In the genomic region with DNA sequence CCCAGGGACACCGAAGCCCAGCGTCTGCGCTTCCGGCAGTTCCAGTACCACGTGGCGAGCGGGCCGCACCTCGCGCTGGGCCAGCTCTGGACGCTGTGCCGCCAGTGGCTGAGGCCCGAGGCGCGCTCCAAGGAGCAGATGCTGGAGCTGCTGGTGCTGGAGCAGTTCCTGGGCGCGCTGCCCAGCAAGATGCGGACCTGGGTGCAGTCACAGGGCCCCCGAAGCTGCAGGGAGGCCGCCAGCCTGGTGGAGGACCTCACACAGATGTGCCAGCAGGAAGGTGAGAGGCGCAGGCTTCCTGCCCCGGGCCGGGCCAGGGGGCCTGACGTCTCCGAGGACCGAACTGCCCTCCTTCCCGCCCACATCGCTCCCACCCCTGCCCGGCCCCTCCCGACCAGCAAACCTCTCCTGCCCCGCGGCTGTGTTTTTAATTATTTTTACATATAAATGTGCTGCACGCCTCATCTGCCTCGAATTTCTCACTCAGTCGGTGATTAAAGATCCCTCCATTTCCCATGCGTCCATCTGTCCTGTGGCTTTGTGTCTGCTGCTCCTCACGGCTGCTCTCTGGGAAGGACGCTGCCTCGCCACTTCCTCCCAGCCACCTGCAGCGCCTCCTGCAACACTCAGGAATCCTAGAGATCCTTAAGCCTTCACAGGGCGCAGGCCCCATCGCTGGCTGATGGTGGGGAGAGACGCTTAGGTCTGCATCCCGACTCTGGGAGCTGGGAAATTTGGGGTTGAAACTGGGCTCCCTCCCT, we compare ENCODE assay signal across 19 cellular contexts. TPM values are rescaled to one million over a fixed set of nuclear protein-coding genes. Genes with fewer than 3 reads are reported as not detected.
DNase-seq lines count a peak whose midpoint lies in the region; ATAC-seq, FAIRE-seq and TF ChIP-seq lines count a peak whose summit lies in the region.
"Had no signal": no experiment of that assay in that cellular context is flagged by ENCODE, and none has a peak within 500 bp of the region (broad histone marks: within the 10 kb centered on the region; RNA-seq: fewer than 3 reads in every experiment).

No MANE protein-coding gene starts in this region.

- BruUV-seq in K562 (replicated peaks; lab: Mats Ljungman, UMichigan): no TSS peak

- ATAC-seq in K562 (no peak), HG02610 (IDR thresholded peaks at IDR 0.05; ENCODE audit: unreplicated experiment) (no peak)
- ATAC-seq: activated CD4-positive, alpha-beta T cell treated with anti-CD3 and anti-CD28 coated beads for 36 hours had no signal

- H3K9me1 ChIP-seq in K562 (ENCODE audit: control insufficient read depth, insufficient read depth, low read length): no peaks in the 10 kb centered on the region

- H3K27me3 ChIP-seq in BE2C (no peaks in the 10 kb centered on the region), K562 (ENCODE audit: control insufficient read depth in 2 of 2, insufficient read depth in 2 of 2, low read length in 2 of 2) (no peaks in the 10 kb centered on the region)
- H3K27me3 ChIP-seq: MG63, SJCRH30 had no signal

- no peak overlapping the region for H2AFZ ChIP-seq in K562 (ENCODE audit: low read depth, low read length)

- CTCF ChIA-PET in K562 (lab: Yijun Ruan, JAX; ENCODE audit: low intra/inter-chr PET ratio): no interaction called here

- POLR2A ChIA-PET in K562 (lab: Yijun Ruan, JAX): interaction anchor here (0.6 kb wide), 1 partner anchor 9 kb away, joined by 3 read pairs; no protein-coding TSS in a partner anchor

- no peaks in the 10 kb centered on the region for H4K20me1 ChIP-seq in K562 (replicated peaks; ENCODE audit: control insufficient read depth, insufficient read depth, low read length)

- in situ Hi-C loops in K562 (cut with MboI) (no loop called here), GM13977 (cut with MboI; ENCODE audit: low pct_unique_long_range_greater_than_20kb, low sequenced_read_pairs, unreplicated experiment) (no loop called here)

- no peak overlapping the region for H3K4me3 ChIP-seq in BE2C (ENCODE audit: low read depth, low read length)
- H3K4me3 ChIP-seq in K562: no peak overlapping the region
- H3K4me3 ChIP-seq: lung, MG63, SJCRH30, suprapubic skin had no signal

- TF ChIP-seq RAD21 in K562 (CRISPR knock-in tag; conservative IDR thresholded peaks at IDR 0.05 in 1 of 2, IDR thresholded peaks at IDR 0.05 in 1 of 2): no peak

- H3K36me3 ChIP-seq in BE2C (no peaks in the 10 kb centered on the region), K562 (ENCODE audit: control insufficient read depth, insufficient read depth, low read length) (no peaks in the 10 kb centered on the region)
- H3K36me3 ChIP-seq: MG63, SJCRH30, suprapubic skin had no signal

- H3K9ac ChIP-seq in K562 (ENCODE audit: insufficient read depth in 1 of 2, low read depth in 2 of 2, low read length in 2 of 2): no peak overlapping the region

- no peak for TF ChIP-seq EP300 in K562 (IDR thresholded peaks at IDR 0.05; ENCODE audit: low read length)

- H3K9me3 ChIP-seq in BE2C (peaks cover 3% of the 10 kb centered on the region; the same call in 1 of the 2 replicates), K562 (replicated peaks; ENCODE audit: control insufficient read depth, insufficient read depth, low read depth, low read length) (no peaks in the 10 kb centered on the region)
- H3K9me3 ChIP-seq: SJCRH30 had no signal

- intact Hi-C loops in K562 (cut with micrococcal nuclease): no loop called here

- TF ChIP-seq POLR2A in K562 (conservative IDR thresholded peaks at IDR 0.05): no peak

- no peaks in the 10 kb centered on the region for H3K79me2 ChIP-seq in K562 (ENCODE audit: control insufficient read depth, insufficient read depth, low read length)

- no peak for TF ChIP-seq CTCF in BE2C (IDR thresholded peaks at IDR 0.05; ENCODE audit: low read depth, low read length)
- no peak for TF ChIP-seq CTCF in K562 (IDR thresholded peaks at IDR 0.05 in 2 of 3, conservative IDR thresholded peaks at IDR 0.05 in 1 of 3; ENCODE audit: insufficient read depth in 2 of 3, low read depth in 1 of 3, low read length in 3 of 3)
- no peak for TF ChIP-seq CTCF in GM13977 (IDR thresholded peaks at IDR 0.05; ENCODE audit: extremely low read depth, insufficient read depth, missing control alignments)

- H3K27ac ChIP-seq in K562 (ENCODE audit: extremely low read depth, low read depth, low read length): no peak overlapping the region
- H3K27ac ChIP-seq: SJCRH30, suprapubic skin had no signal

- FAIRE-seq in K562 (lab: Jason Lieb, UNC): no peak
- FAIRE-seq: endometrium had no signal

- peak; percentile 26 for DNase-seq in BE2C
- peak; percentile 33 for DNase-seq in DMS79 treated with DMSO at 0.1 percent for 48 hours (lab: John Stamatoyannopoulos, UW)
- no peak for DNase-seq in K562 (ENCODE audit: extremely low read depth in 1 of 4, low spot score in 3 of 4)
- DNase-seq in medulla oblongata (ENCODE audit: extremely low spot score): peak; percentile 16
- DNase-seq in amniotic stem cell (lab: John Stamatoyannopoulos, UW): no peak
- DNase-seq in GM13977 (ENCODE audit: low spot score): no peak
- no peak for DNase-seq in NK-92 (lab: John Stamatoyannopoulos, UW; ENCODE audit: unreplicated experiment)
- DNase-seq: activated CD4-positive, alpha-beta T cell treated with anti-CD3 and anti-CD28 coated beads for 36 hours; activated CD8-positive, alpha-beta memory T cell treated with anti-CD3 and anti-CD28 coated beads, Interleukin-2, amount 50 U/mL, for 4 hours; activated naive CD4-positive, alpha-beta T cell; MG63; NCI-H2171 treated with DMSO at 0.1 percent for 48 hours; SJCRH30 had no signal

- WGBS in K562 (ENCODE audit: insufficient coverage, low coverage, missing lambda C conversion rate): 1% methylated on average over 35 of the region's 44 CpGs

- no peaks in the 10 kb centered on the region for H3K4me1 ChIP-seq in BE2C
- H3K4me1 ChIP-seq in K562 (replicated peaks in 1 of 2; ENCODE audit: control insufficient read depth in 2 of 2, insufficient read depth in 2 of 2, low read length in 2 of 2): peaks cover 0 to 5% of the 10 kb centered on the region in 2 experiments; a peak in 1 of 5 replicates
- H3K4me1 ChIP-seq: SJCRH30 had no signal

- H3K4me2 ChIP-seq in K562 (ENCODE audit: insufficient read depth, low read length): no peak overlapping the region

RNA-seq across cellular contexts. Expression of a gene that starts 4.3 kb away (rescaled TPM):
- 0.94 TPM for polyA plus RNA-seq in BE2C (2012; ENCODE audit: insufficient read depth, insufficient read length, low read depth)
- total RNA-seq in K562 (2011; cell fraction: chromatin; rRNA removed; ENCODE audit: low replicate concordance): not detected in 2 replicates
- total RNA-seq in K562 (2011; cell fraction: nucleolus; rRNA removed): not detected in 2 replicates
- not detected in 2 replicates for total RNA-seq in K562 (2011; cell fraction: nucleoplasm; rRNA removed)
- not detected in 2 replicates for total RNA-seq in K562 (2014; rRNA removed)
- total RNA-seq in K562 (2014; rRNA removed; fragmentation: Illumina TruSeq; extraction: Trizol): not detected in 2 replicates
- total RNA-seq in K562 (2015; rRNA removed; fragmentation: Illumina TruSeq; extraction: Trizol): not detected in 2 replicates
- not detected in 2 replicates for total RNA-seq in K562 (2021)
- polyA plus RNA-seq in K562 (2011; rRNA removed): not detected in 2 replicates
- not detected in 2 replicates for polyA plus RNA-seq in K562 (2011; cell fraction: cytosol; rRNA removed)
- not detected in 2 replicates for polyA plus RNA-seq in K562 (2011; cell fraction: nucleus; rRNA removed)
- 0.08 TPM in 1 of 2 replicates, not detected in the other for polyA plus RNA-seq in K562 (2012)
- not detected in 2 replicates for polyA plus RNA-seq in K562 (2014; fragmentation: Illumina TruSeq; extraction: Trizol)
- polyA plus RNA-seq in K562 (2014; fragmentation: Nextera tagmentation; extraction: Ambion mirVana): not detected
- polyA plus RNA-seq in K562 (2014; rRNA removed): not detected in 2 replicates
- polyA minus RNA-seq in K562 (2011; rRNA and poly(A)+ RNA removed): not detected in 2 replicates
- not detected in 2 replicates for polyA minus RNA-seq in K562 (2011; cell fraction: cytosol; rRNA and poly(A)+ RNA removed)
- not detected in 2 replicates for polyA minus RNA-seq in K562 (2011; cell fraction: nucleus; rRNA and poly(A)+ RNA removed)
- total RNA-seq: activated CD4-positive, alpha-beta T cell treated with anti-CD3 and anti-CD28 coated beads for 36 hours; fibroblast of villous mesenchyme; OCI-LY7; SJCRH30; suprapubic skin had no signal

RNA-seq across cellular contexts. Expression of a gene that starts 21.0 kb away (rescaled TPM):
- polyA plus RNA-seq in BE2C (2012; ENCODE audit: insufficient read depth, insufficient read length, low read depth): 2.7 TPM
- not detected in 2 replicates for total RNA-seq in K562 (2011; cell fraction: chromatin; rRNA removed; ENCODE audit: low replicate concordance)
- total RNA-seq in K562 (2011; cell fraction: nucleolus; rRNA removed): not detected in 2 replicates
- not detected in 2 replicates for total RNA-seq in K562 (2011; cell fraction: nucleoplasm; rRNA removed)
- not detected in 2 replicates for total RNA-seq in K562 (2014; rRNA removed)
- not detected in 2 replicates for total RNA-seq in K562 (2014; rRNA removed; fragmentation: Illumina TruSeq; extraction: Trizol)
- total RNA-seq in K562 (2015; rRNA removed; fragmentation: Illumina TruSeq; extraction: Trizol): not detected in 2 replicates
- not detected in 2 replicates for total RNA-seq in K562 (2021)
- polyA plus RNA-seq in K562 (2011; rRNA removed): not detected in 2 replicates
- polyA plus RNA-seq in K562 (2011; cell fraction: cytosol; rRNA removed): not detected in 2 replicates
- polyA plus RNA-seq in K562 (2011; cell fraction: nucleus; rRNA removed): not detected in 2 replicates
- polyA plus RNA-seq in K562 (2012): 0.03 TPM in 2 replicates
- polyA plus RNA-seq in K562 (2014; fragmentation: Illumina TruSeq; extraction: Trizol): not detected in 2 replicates
- polyA plus RNA-seq in K562 (2014; fragmentation: Nextera tagmentation; extraction: Ambion mirVana): not detected
- not detected in 2 replicates for polyA plus RNA-seq in K562 (2014; rRNA removed)
- polyA minus RNA-seq in K562 (2011; rRNA and poly(A)+ RNA removed): not detected in 2 replicates
- not detected in 2 replicates for polyA minus RNA-seq in K562 (2011; cell fraction: cytosol; rRNA and poly(A)+ RNA removed)
- polyA minus RNA-seq in K562 (2011; cell fraction: nucleus; rRNA and poly(A)+ RNA removed): not detected in 2 replicates
- total RNA-seq: OCI-LY7 had no signal

RNA-seq across cellular contexts. Expression of a gene that starts 35.5 kb away (rescaled TPM):
- 8.2 TPM for polyA plus RNA-seq in BE2C (2012; ENCODE audit: insufficient read depth, insufficient read length, low read depth)
- 1.8 and 1.9 TPM in 2 replicates for total RNA-seq in K562 (2011; cell fraction: chromatin; rRNA removed; ENCODE audit: low replicate concordance)
- total RNA-seq in K562 (2011; cell fraction: nucleolus; rRNA removed): 2.0 and 3.2 TPM in 2 replicates
- 1.5 and 1.6 TPM in 2 replicates for total RNA-seq in K562 (2011; cell fraction: nucleoplasm; rRNA removed)
- total RNA-seq in K562 (2014; rRNA removed) (0.18 and 0.53 TPM in 2 replicates), K562 (2014; rRNA removed; fragmentation: Illumina TruSeq; extraction: Trizol) (0.32 and 0.44 TPM in 2 replicates), K562 (2015; rRNA removed; fragmentation: Illumina TruSeq; extraction: Trizol) (0.25 and 0.34 TPM in 2 replicates), K562 (2021) (0.45 and 0.84 TPM in 2 replicates)
- polyA plus RNA-seq in K562 (2011; rRNA removed) (0.28 TPM in 1 of 2 replicates, not detected in the other), K562 (2014; fragmentation: Illumina TruSeq; extraction: Trizol) (0.31 and 0.37 TPM in 2 replicates), K562 (2014; fragmentation: Nextera tagmentation; extraction: Ambion mirVana) (under 1 TPM; 0.03 to 0.08 TPM), K562 (2014; rRNA removed) (0.77 and 0.98 TPM in 2 replicates)
- polyA plus RNA-seq in K562 (2011; cell fraction: cytosol; rRNA removed): 0.07 and 0.60 TPM in 2 replicates
- 0.13 and 0.75 TPM in 2 replicates for polyA plus RNA-seq in K562 (2011; cell fraction: nucleus; rRNA removed)
- 0.43 and 1.5 TPM in 2 replicates for polyA plus RNA-seq in K562 (2012)
- polyA minus RNA-seq in K562 (2011; rRNA and poly(A)+ RNA removed): 0.03 and 0.60 TPM in 2 replicates
- not detected in 2 replicates for polyA minus RNA-seq in K562 (2011; cell fraction: cytosol; rRNA and poly(A)+ RNA removed)
- polyA minus RNA-seq in K562 (2011; cell fraction: nucleus; rRNA and poly(A)+ RNA removed): 0.54 TPM in 1 of 2 replicates, not detected in the other

RNA-seq across cellular contexts. Expression of a gene that starts 59.9 kb away (rescaled TPM):
- 42.6 TPM for polyA plus RNA-seq in BE2C (2012; ENCODE audit: insufficient read depth, insufficient read length, low read depth)
- 0.97 and 1.7 TPM in 2 replicates for total RNA-seq in K562 (2011; cell fraction: chromatin; rRNA removed; ENCODE audit: low replicate concordance)
- 1.2 and 2.0 TPM in 2 replicates for total RNA-seq in K562 (2011; cell fraction: nucleolus; rRNA removed)
- 1.2 and 2.1 TPM in 2 replicates for total RNA-seq in K562 (2011; cell fraction: nucleoplasm; rRNA removed)
- total RNA-seq in K562 (2014; rRNA removed) (0.23 and 0.65 TPM in 2 replicates), K562 (2014; rRNA removed; fragmentation: Illumina TruSeq; extraction: Trizol) (0.07 and 0.35 TPM in 2 replicates), K562 (2015; rRNA removed; fragmentation: Illumina TruSeq; extraction: Trizol) (0.14 and 0.30 TPM in 2 replicates), K562 (2021) (0.81 and 1.0 TPM in 2 replicates)
- polyA plus RNA-seq in K562 (2011; rRNA removed) (0.38 and 0.43 TPM in 2 replicates), K562 (2014; fragmentation: Illumina TruSeq; extraction: Trizol) (0.40 and 0.48 TPM in 2 replicates), K562 (2014; fragmentation: Nextera tagmentation; extraction: Ambion mirVana) (under 1 TPM in 1 of 2 experiments, not detected in 1; 0.08 TPM), K562 (2014; rRNA removed) (0.71 and 1.9 TPM in 2 replicates)
- 0.21 and 0.43 TPM in 2 replicates for polyA plus RNA-seq in K562 (2011; cell fraction: cytosol; rRNA removed)
- polyA plus RNA-seq in K562 (2011; cell fraction: nucleus; rRNA removed): 1.2 and 2.6 TPM in 2 replicates
- polyA plus RNA-seq in K562 (2012): 0.94 and 4.6 TPM in 2 replicates
- 0.15 and 0.25 TPM in 2 replicates for polyA minus RNA-seq in K562 (2011; rRNA and poly(A)+ RNA removed)
- polyA minus RNA-seq in K562 (2011; cell fraction: cytosol; rRNA and poly(A)+ RNA removed): not detected in 2 replicates
- polyA minus RNA-seq in K562 (2011; cell fraction: nucleus; rRNA and poly(A)+ RNA removed): 0.89 and 1.3 TPM in 2 replicates
- total RNA-seq: OCI-LY7 had no signal

Comparison
In these comparisons a context has a peak if more than half of its experiments do, and no peak if none do; other contexts are left out.
1. DNase-seq: peak in BE2C (single experiment), DMS79 treated with DMSO at 0.1 percent for 48 hours (single experiment) and medulla oblongata (single experiment); none in K562 (0 of 4), amniotic stem cell (single experiment), GM13977 (single experiment) and NK-92 (single experiment).